ENCODE assay signal across 1 cellular context in genomic region chr4:15162046-15162445, GRCh38.
TF ChIP-seq lines count a peak whose summit lies in the region.

No MANE protein-coding gene starts in this region.

TF ChIP-seq in H1, 55 proteins besides CTCF, POLR2A, EP300 and RAD21 (continued from another document):
- peak; percentile 64 for TF ChIP-seq CHD7 (IDR thresholded peaks at IDR 0.05; ENCODE audit: insufficient replicate concordance, low read length)
- TF ChIP-seq HDAC6 (IDR thresholded peaks at IDR 0.05; ENCODE audit: low read depth, low read length): no peak
- TF ChIP-seq NANOG (IDR thresholded peaks at IDR 0.05; ENCODE audit: insufficient read depth, low read depth, low read length, poor library complexity, severe bottlenecking): peak; percentile 90
- peak; percentile 22 to 45 for TF ChIP-seq BCL11A (IDR thresholded peaks at IDR 0.05; ENCODE audit: low read depth in 2 of 2, low read length in 2 of 2)
- no peak for TF ChIP-seq KDM1A (IDR thresholded peaks at IDR 0.05; ENCODE audit: borderline replicate concordance, low read length)
- no peak for TF ChIP-seq E2F6 (IDR thresholded peaks at IDR 0.05)
- TF ChIP-seq JUN (IDR thresholded peaks at IDR 0.05; ENCODE audit: low read depth, low read length): no peak
- TF ChIP-seq TAF7 (optimal IDR thresholded peaks at IDR 0.05; ENCODE audit: borderline replicate concordance, low read depth, low read length): no peak
- no peak for TF ChIP-seq BRCA1 (IDR thresholded peaks at IDR 0.05; ENCODE audit: low read depth, low read length)
- no peak for TF ChIP-seq ATF3 (IDR thresholded peaks at IDR 0.05; ENCODE audit: insufficient read depth, low read depth, low read length)
- no peak for TF ChIP-seq EZH2 (IDR thresholded peaks at IDR 0.05; ENCODE audit: low read depth, low read length, severe bottlenecking)
- no peak for TF ChIP-seq TCF12 (IDR thresholded peaks at IDR 0.05; ENCODE audit: low read depth, low read length)
- TF ChIP-seq CEBPB (IDR thresholded peaks at IDR 0.05; ENCODE audit: low read depth, low read length): no peak
- TF ChIP-seq CHD1 (IDR thresholded peaks at IDR 0.05; ENCODE audit: low read depth, low read length): no peak
- TF ChIP-seq KDM4A (IDR thresholded peaks at IDR 0.05; ENCODE audit: low read depth, low read length, severe bottlenecking): no peak
- no peak for TF ChIP-seq POU5F1 (IDR thresholded peaks at IDR 0.05; ENCODE audit: low read depth, low read length)
- TF ChIP-seq CBX5 (IDR thresholded peaks at IDR 0.05; ENCODE audit: low read depth, low read length): no peak
- no peak for TF ChIP-seq CREB1 (IDR thresholded peaks at IDR 0.05)
- peak; percentile 28 to 92; a peak in 2 of 4 replicates for TF ChIP-seq HDAC2 (IDR thresholded peaks at IDR 0.05; ENCODE audit: borderline replicate concordance in 1 of 2, low read depth in 2 of 2, low read length in 2 of 2)
- TF ChIP-seq SP4 (IDR thresholded peaks at IDR 0.05; ENCODE audit: low read length): no peak
- TF ChIP-seq SP2 (IDR thresholded peaks at IDR 0.05; ENCODE audit: low read length): no peak
- peak; percentile 61; the same call in 1 of the 2 replicates for TF ChIP-seq TEAD4 (IDR thresholded peaks at IDR 0.05; ENCODE audit: low read depth, low read length)
- TF ChIP-seq YY1 (IDR thresholded peaks at IDR 0.05; ENCODE audit: low read depth, low read length): no peak
- TF ChIP-seq RXRA (IDR thresholded peaks at IDR 0.05; ENCODE audit: insufficient read depth, low read depth, low read length): no peak
- TF ChIP-seq MAX (IDR thresholded peaks at IDR 0.05): no peak
- no peak for TF ChIP-seq SAP30 (IDR thresholded peaks at IDR 0.05; ENCODE audit: insufficient read depth, insufficient replicate concordance, low read length)
